ENCODE assay signal across 9 cellular contexts in genomic region chr6:37137881-37138568, GRCh38. TPM values are rescaled to one million over a fixed set of nuclear protein-coding genes. Genes with fewer than 3 reads are reported as not detected.
A peak's percentile ranks its signal among the peaks of the same experiment; 100 is the strongest.
DNase-seq lines count a peak whose midpoint lies in the region; ATAC-seq lines count a peak whose summit lies in the region.
"Had no signal": no experiment of that assay in that cellular context is flagged by ENCODE, and none has a peak within 500 bp of the region (broad histone marks: within the 10 kb centered on the region; RNA-seq: fewer than 3 reads in every experiment).

No MANE protein-coding gene starts in this region.

- no peak for ATAC-seq in stimulated activated effector memory CD8-positive, alpha-beta T cell treated with anti-CD3 and anti-CD28 coated beads, Interleukin-12 subunit alpha, Interleukin-12 subunit beta, amount 100 ng/mL, for 72 hours
- ATAC-seq in GM18909 (IDR thresholded peaks at IDR 0.05; ENCODE audit: poor library complexity, unreplicated experiment) = no peak

- H3K4me1 Mint-ChIP-seq in activated CD4-positive, alpha-beta T cell treated with anti-CD3 and anti-CD28 coated beads, Interleukin-2, amount 10 ng/mL, durations not matched to agents 24 days and 14 days = peaks cover 37% of the 10 kb centered on the region
- H3K4me1 Mint-ChIP-seq in stimulated activated effector memory CD8-positive, alpha-beta T cell treated with anti-CD3 and anti-CD28 coated beads, Interleukin-12 subunit alpha, Interleukin-12 subunit beta, amount 100 ng/mL, for 72 hours = peaks cover 52% of the 10 kb centered on the region

- intact Hi-C loops in activated CD4-positive, alpha-beta T cell treated with anti-CD3 and anti-CD28 coated beads, Interleukin-2, amount 10 ng/mL, durations not matched to agents 24 days and 14 days (cut with micrococcal nuclease) = loop anchor here (1.0 to 2.0 kb wide), 6 partner anchors 17 to 87 kb away; no protein-coding TSS in a partner anchor

- H3K4me3 Mint-ChIP-seq in activated CD4-positive, alpha-beta T cell treated with anti-CD3 and anti-CD28 coated beads, Interleukin-2, amount 10 ng/mL, durations not matched to agents 24 days and 14 days = no peak overlapping the region
- H3K4me3 Mint-ChIP-seq in stimulated activated effector memory CD8-positive, alpha-beta T cell treated with anti-CD3 and anti-CD28 coated beads, Interleukin-12 subunit alpha, Interleukin-12 subunit beta, amount 100 ng/mL, for 72 hours = peak overlapping the region; percentile 66

- peaks cover 84% of the 10 kb centered on the region for H3K4me1 ChIP-seq in adipocyte (ENCODE audit: control insufficient read depth, insufficient read depth, low read length)

- no peaks in the 10 kb centered on the region for H3K36me3 ChIP-seq in adipocyte (ENCODE audit: control insufficient read depth, insufficient read depth, low read length, severe bottlenecking)

- DNase-seq in activated CD4-positive, alpha-beta T cell treated with anti-CD3 and anti-CD28 coated beads, Interleukin-2, amount 10 ng/mL, durations not matched to agents 24 days and 14 days = no peak
- no peak for DNase-seq in activated CD4-positive, alpha-beta T cell treated with anti-CD3 and anti-CD28 coated beads, Interleukin-2, amount 50 U/mL, for 1 hour
- DNase-seq in adipocyte (ENCODE audit: low read depth) (peak; percentile 78), EL (no peak), nucleus accumbens (lab: John Stamatoyannopoulos, UW) (no peak)
- DNase-seq in stimulated activated effector memory CD8-positive, alpha-beta T cell treated with anti-CD3 and anti-CD28 coated beads, Interleukin-12 subunit alpha, Interleukin-12 subunit beta, amount 100 ng/mL, for 72 hours (ENCODE audit: low spot score in 2 of 2) = no peak
- DNase-seq: hypothalamus had no signal

- H3K4me3 ChIP-seq in adipocyte (ENCODE audit: low read length) (peak overlapping the region; percentile 66), iPS-11a (ENCODE audit: low read depth, low read length) (peak overlapping the region; percentile 6)

- peak overlapping the region; percentile 87 for H3K27ac Mint-ChIP-seq in activated CD4-positive, alpha-beta T cell treated with anti-CD3 and anti-CD28 coated beads, Interleukin-2, amount 10 ng/mL, durations not matched to agents 24 days and 14 days
- peak overlapping the region; percentile 97 for H3K27ac Mint-ChIP-seq in stimulated activated effector memory CD8-positive, alpha-beta T cell treated with anti-CD3 and anti-CD28 coated beads, Interleukin-12 subunit alpha, Interleukin-12 subunit beta, amount 100 ng/mL, for 72 hours

- no peaks in the 10 kb centered on the region for H3K27me3 ChIP-seq in adipocyte (replicated peaks; ENCODE audit: control insufficient read depth, insufficient read depth, low read length)

- H3K9ac ChIP-seq in adipocyte (ENCODE audit: low read length) = peak overlapping the region; percentile 62

- no peaks in the 10 kb centered on the region for H3K27me3 Mint-ChIP-seq in activated CD4-positive, alpha-beta T cell treated with anti-CD3 and anti-CD28 coated beads, Interleukin-2, amount 10 ng/mL, durations not matched to agents 24 days and 14 days

- no peaks in the 10 kb centered on the region for H3K9me3 Mint-ChIP-seq in activated CD4-positive, alpha-beta T cell treated with anti-CD3 and anti-CD28 coated beads, Interleukin-2, amount 10 ng/mL, durations not matched to agents 24 days and 14 days
- no peaks in the 10 kb centered on the region for H3K9me3 Mint-ChIP-seq in stimulated activated effector memory CD8-positive, alpha-beta T cell treated with anti-CD3 and anti-CD28 coated beads, Interleukin-12 subunit alpha, Interleukin-12 subunit beta, amount 100 ng/mL, for 72 hours

- no peaks in the 10 kb centered on the region for H3K9me3 ChIP-seq in adipocyte (ENCODE audit: control insufficient read depth, low read length)

- H3K36me3 Mint-ChIP-seq in activated CD4-positive, alpha-beta T cell treated with anti-CD3 and anti-CD28 coated beads, Interleukin-2, amount 10 ng/mL, durations not matched to agents 24 days and 14 days (ENCODE audit: low read depth) = no peaks in the 10 kb centered on the region
- H3K36me3 Mint-ChIP-seq in stimulated activated effector memory CD8-positive, alpha-beta T cell treated with anti-CD3 and anti-CD28 coated beads, Interleukin-12 subunit alpha, Interleukin-12 subunit beta, amount 100 ng/mL, for 72 hours = peaks cover 6% of the 10 kb centered on the region

RNA-seq across cellular contexts. Expression of gene PIM1, which starts 31.9 kb away (rescaled TPM):
- total RNA-seq in activated CD4-positive, alpha-beta T cell treated with anti-CD3 and anti-CD28 coated beads, Interleukin-2, amount 10 ng/mL, durations not matched to agents 24 days and 14 days = 153 and 158 TPM in 2 replicates
